8 cellular contexts compared by ENCODE assay signal in the genomic region with DNA sequence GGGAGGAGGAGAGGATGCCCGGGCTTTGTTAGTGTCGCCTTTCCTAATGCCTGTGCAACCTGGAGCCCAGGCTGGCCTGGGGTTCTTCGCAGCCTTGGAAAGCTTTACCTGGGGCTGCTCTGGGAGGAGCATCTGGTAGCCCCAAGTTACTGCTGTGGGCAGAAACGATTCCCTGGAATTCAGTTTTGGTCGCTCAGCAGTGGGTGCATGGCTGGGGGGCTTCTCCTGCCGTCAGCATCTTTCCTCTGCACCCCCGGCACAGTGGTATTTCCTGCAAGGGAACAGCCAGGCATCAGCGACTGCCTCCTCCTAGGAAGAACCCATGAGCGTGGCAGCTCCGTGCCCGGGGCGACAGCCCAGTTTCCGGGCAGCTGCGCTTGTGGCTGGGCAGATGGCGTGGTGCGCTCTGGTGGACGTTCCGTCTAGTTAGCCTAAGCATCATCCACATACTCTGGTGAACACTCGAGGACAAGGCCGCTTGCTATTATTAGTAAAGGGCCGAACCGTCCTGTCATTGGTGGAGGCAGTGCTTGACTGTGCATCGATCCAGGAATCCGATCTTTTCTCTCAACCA.
DNase-seq lines count a peak whose midpoint lies in the region; ATAC-seq and TF ChIP-seq lines count a peak whose summit lies in the region.

No MANE protein-coding gene starts in this region.

- H3K27me3 ChIP-seq in CD4-positive, alpha-beta T cell (ENCODE audit: control insufficient read depth, insufficient read depth, low read length): peaks cover 61% of the 10 kb centered on the region

- H3K4me3 Mint-ChIP-seq in CD4-positive, alpha-beta T cell: no peak overlapping the region

- peak overlapping the region; percentile 35 for H3K27ac ChIP-seq in substantia nigra (ENCODE audit: low read depth, low read length, poor library complexity, severe bottlenecking)
- H3K27ac ChIP-seq in CD4-positive, alpha-beta T cell (ENCODE audit: low read depth, low read length): no peak overlapping the region

- peaks cover 10% of the 10 kb centered on the region for H3K4me1 Mint-ChIP-seq in CD4-positive, alpha-beta T cell (ENCODE audit: low read depth)

- ATAC-seq in HG03521 (IDR thresholded peaks at IDR 0.05; ENCODE audit: unreplicated experiment): no peak
- ATAC-seq in activated CD4-positive, CD25-positive, alpha-beta regulatory T cell treated with anti-CD3 and anti-CD28 coated beads, Interleukin-2, amount 50 U/mL, for 24 hours: no peak
- ATAC-seq in CD4-positive, alpha-beta T cell (ENCODE audit: poor library complexity): no peak

- peak overlapping the region; percentile 53 for H3K4me3 ChIP-seq in astrocyte of the spinal cord (ENCODE audit: low read depth, low read length)

- H3K27me3 Mint-ChIP-seq in CD4-positive, alpha-beta T cell: peaks cover 93% of the 10 kb centered on the region

- CTCF ChIA-PET in CD4-positive, alpha-beta T cell (lab: Charles Lee): no interaction called here

- no peaks in the 10 kb centered on the region for H3K36me3 Mint-ChIP-seq in CD4-positive, alpha-beta T cell (ENCODE audit: low read depth)

- in situ Hi-C loops in astrocyte of the spinal cord (cut with HindIII; ENCODE audit: low sequenced_read_pairs): no loop called here

- DNase-seq in NCI-H1105 treated with DMSO at 0.1 percent for 48 hours (lab: John Stamatoyannopoulos, UW): peak; percentile 23
- DNase-seq in NCI-H1105 (lab: John Stamatoyannopoulos, UW): no peak
- DNase-seq in astrocyte of the spinal cord (ENCODE audit: low read depth, low spot score): peak; percentile 39
- peak; percentile 82 for DNase-seq in left kidney (ENCODE audit: low read depth, low spot score)
- peak in 42 of 49 donors; percentile 14 to 78 (median 44) for DNase-seq in substantia nigra (lab: John Stamatoyannopoulos, UW)
- DNase-seq in CD4-positive, alpha-beta T cell: no peak

- intact Hi-C loops in CD4-positive, alpha-beta T cell (cut with DNase I, micrococcal nuclease): no loop called here

- H3K9me3 Mint-ChIP-seq in CD4-positive, alpha-beta T cell: no peaks in the 10 kb centered on the region

- TF ChIP-seq CTCF in astrocyte of the spinal cord (IDR thresholded peaks at IDR 0.05; ENCODE audit: low read depth, low read length): peak; percentile 7
- TF ChIP-seq CTCF in CD4-positive, alpha-beta T cell (IDR thresholded peaks at IDR 0.05): no peak

- POLR2A ChIA-PET in CD4-positive, alpha-beta T cell (lab: Charles Lee): no interaction called here

- no peaks in the 10 kb centered on the region for H3K9me3 ChIP-seq in CD4-positive, alpha-beta T cell (ENCODE audit: control insufficient read depth, low read length)

- no peak overlapping the region for H3K27ac Mint-ChIP-seq in CD4-positive, alpha-beta T cell

Comparison
In these comparisons a context has a peak if more than half of its experiments do, and no peak if none do; other contexts are left out.
1. DNase-seq: peak in NCI-H1105 treated with DMSO at 0.1 percent for 48 hours (single experiment), astrocyte of the spinal cord (single experiment), left kidney (single experiment) and substantia nigra (42 of 49); none in NCI-H1105 (single experiment) and CD4-positive, alpha-beta T cell (0 of 10).